8 cellular contexts compared by ENCODE assay signal in the genomic region with DNA sequence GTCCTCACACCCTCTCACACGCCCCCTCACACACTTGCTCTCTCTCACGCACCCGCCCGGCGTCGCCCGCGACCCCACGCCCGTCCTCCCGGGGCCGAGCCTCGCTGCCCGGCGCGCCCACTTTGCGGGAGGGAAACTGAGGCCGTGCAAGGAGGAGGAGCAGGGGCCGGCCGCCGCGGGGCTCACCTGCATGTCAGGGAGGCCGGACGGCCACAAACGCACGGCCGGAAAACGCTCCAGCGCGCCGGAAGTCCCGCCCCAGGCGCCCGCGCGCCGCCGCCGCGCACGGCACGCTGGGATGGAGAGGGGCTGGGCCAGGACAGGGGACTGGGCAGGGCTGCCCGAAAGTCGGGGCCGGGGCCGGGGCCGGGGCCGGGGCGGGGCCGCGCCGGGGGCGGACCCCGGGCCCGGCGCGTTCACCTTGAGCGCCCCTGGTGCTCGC.
A peak's percentile ranks its signal among the peaks of the same experiment; 100 is the strongest.
DNase-seq lines count a peak whose midpoint lies in the region; ATAC-seq lines count a peak whose summit lies in the region.

A gene (minus strand): TSS at position 222 of the 442 bp plus-strand sequence. CDS start 5,994 bp downstream, outside the sequence.

- no peaks in the 10 kb centered on the region for H3K9me3 Mint-ChIP-seq in memory B cell

- peaks cover 3% of the 10 kb centered on the region for H3K36me3 Mint-ChIP-seq in memory B cell

- peak; percentile 77 for ATAC-seq in GM19395 (IDR thresholded peaks at IDR 0.05; ENCODE audit: unreplicated experiment)
- peak; percentile 61 for ATAC-seq in HG03558 (IDR thresholded peaks at IDR 0.05; ENCODE audit: extremely low read depth, unreplicated experiment)
- peak; percentile 91 for ATAC-seq in memory B cell (ENCODE audit: low read depth)

- H3K4me1 Mint-ChIP-seq in memory B cell, result peaks cover 19% of the 10 kb centered on the region

- H3K4me1 ChIP-seq in effector memory CD4-positive, alpha-beta T cell (ENCODE audit: control insufficient read depth, insufficient read depth, low read length, poor library complexity, severe bottlenecking), result peaks cover 18% of the 10 kb centered on the region

- no peaks in the 10 kb centered on the region for H3K9me3 ChIP-seq in effector memory CD4-positive, alpha-beta T cell (ENCODE audit: control insufficient read depth, low read length)

- H3K4me3 ChIP-seq in effector memory CD4-positive, alpha-beta T cell (ENCODE audit: insufficient read depth, low read depth, low read length, poor library complexity, severe bottlenecking), result peak within 1 kb of the TSS; percentile 95

- H3K27ac ChIP-seq in effector memory CD4-positive, alpha-beta T cell (ENCODE audit: insufficient read depth, low read length, poor library complexity, severe bottlenecking), result peak within 1 kb of the TSS; percentile 63

- no peaks in the 10 kb centered on the region for H3K27me3 ChIP-seq in effector memory CD4-positive, alpha-beta T cell (replicated peaks; ENCODE audit: control insufficient read depth, insufficient read depth, low read length, poor library complexity, severe bottlenecking)

- peak within 1 kb of the TSS; percentile 95 for H3K4me3 Mint-ChIP-seq in memory B cell

- no peaks in the 10 kb centered on the region for H3K27me3 Mint-ChIP-seq in memory B cell

- no peaks in the 10 kb centered on the region for H3K36me3 ChIP-seq in effector memory CD4-positive, alpha-beta T cell (ENCODE audit: control insufficient read depth, insufficient read depth, low read length)

- DNase-seq in C1 segment of cervical spinal cord (lab: John Stamatoyannopoulos, UW) (peak in 13 of 14 donors; percentile 52 to 93 (median 80)), NCI-H774 (lab: John Stamatoyannopoulos, UW) (peak; percentile 79), memory B cell (ENCODE audit: low spot score in 2 of 2) (peak; percentile 75 to 85)
- DNase-seq in activated CD8-positive, alpha-beta memory T cell treated with anti-CD3 and anti-CD28 coated beads for 1 hour (ENCODE audit: extremely low read depth in 1 of 2, low read depth in 1 of 2), result peak; percentile 26 to 73
- peak; percentile 62 to 75 (median 71) for DNase-seq in effector memory CD4-positive, alpha-beta T cell
- peak; percentile 68 for DNase-seq in stimulated activated CD8-positive, alpha-beta memory T cell treated with anti-CD3 and anti-CD28 coated beads, Interleukin-12 subunit alpha, Interleukin-12 subunit beta, amount 100 ng/mL, for 24 hours (ENCODE audit: extremely low read depth)

- H3K27ac Mint-ChIP-seq in memory B cell, result peak within 1 kb of the TSS; percentile 55

Comparison
In these comparisons a context has a peak if more than half of its experiments do, and no peak if none do; other contexts are left out.
1. Peak in every context shown above with its lines: DNase-seq, ATAC-seq, H3K4me3 ChIP-seq and H3K27ac ChIP-seq.